ENCODE assay signal across 1 cellular context in the genomic region with DNA sequence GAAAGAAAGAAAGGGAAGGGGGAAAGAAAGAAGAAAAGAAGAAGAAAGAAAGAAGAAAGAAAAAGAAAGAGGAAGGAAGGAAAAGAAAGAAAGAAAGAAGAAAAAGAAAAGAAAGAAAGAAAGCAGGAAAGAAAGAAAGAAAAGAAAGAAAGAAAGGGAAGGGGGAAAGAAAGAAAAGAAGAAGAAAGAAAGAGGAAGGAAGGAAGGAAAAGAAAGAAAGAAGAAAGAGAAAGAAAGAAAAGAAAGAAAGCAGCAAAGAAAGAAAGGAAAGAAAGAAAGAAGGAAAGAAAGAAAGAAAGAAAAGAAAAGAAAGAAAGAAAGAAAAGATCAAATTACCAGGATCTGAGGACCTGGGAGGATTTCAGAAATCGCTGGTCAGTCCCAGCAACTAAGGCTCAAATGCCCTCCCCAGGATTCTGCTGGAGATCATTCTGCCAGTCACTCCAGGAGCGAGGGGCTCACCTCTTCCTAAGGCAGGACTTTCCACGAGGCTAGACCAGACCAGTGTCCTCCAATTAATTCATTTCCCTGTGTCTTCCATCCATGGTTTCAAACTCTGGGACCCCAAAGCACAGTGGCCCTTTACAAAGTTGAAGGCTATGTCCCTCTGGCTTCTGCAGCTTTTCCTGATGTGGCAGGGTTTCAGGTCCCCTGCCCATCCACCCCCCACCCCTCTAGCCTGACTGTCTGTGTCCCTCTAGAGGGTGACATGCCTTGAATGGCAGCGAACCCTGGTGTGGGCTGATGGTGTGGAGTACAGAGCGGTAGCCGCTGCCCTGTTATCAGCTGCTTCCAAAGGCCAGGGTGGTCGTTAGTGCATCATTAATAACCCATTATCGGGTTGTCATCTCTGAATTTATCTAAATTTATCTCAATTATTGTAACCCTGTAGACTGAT.
TF ChIP-seq lines count a peak whose summit lies in the region.

No MANE protein-coding gene starts in this region.

TF ChIP-seq in K562, 482 proteins besides CTCF, POLR2A, EP300 and RAD21 (continues in another document):
- TF ChIP-seq, protein P1, sequence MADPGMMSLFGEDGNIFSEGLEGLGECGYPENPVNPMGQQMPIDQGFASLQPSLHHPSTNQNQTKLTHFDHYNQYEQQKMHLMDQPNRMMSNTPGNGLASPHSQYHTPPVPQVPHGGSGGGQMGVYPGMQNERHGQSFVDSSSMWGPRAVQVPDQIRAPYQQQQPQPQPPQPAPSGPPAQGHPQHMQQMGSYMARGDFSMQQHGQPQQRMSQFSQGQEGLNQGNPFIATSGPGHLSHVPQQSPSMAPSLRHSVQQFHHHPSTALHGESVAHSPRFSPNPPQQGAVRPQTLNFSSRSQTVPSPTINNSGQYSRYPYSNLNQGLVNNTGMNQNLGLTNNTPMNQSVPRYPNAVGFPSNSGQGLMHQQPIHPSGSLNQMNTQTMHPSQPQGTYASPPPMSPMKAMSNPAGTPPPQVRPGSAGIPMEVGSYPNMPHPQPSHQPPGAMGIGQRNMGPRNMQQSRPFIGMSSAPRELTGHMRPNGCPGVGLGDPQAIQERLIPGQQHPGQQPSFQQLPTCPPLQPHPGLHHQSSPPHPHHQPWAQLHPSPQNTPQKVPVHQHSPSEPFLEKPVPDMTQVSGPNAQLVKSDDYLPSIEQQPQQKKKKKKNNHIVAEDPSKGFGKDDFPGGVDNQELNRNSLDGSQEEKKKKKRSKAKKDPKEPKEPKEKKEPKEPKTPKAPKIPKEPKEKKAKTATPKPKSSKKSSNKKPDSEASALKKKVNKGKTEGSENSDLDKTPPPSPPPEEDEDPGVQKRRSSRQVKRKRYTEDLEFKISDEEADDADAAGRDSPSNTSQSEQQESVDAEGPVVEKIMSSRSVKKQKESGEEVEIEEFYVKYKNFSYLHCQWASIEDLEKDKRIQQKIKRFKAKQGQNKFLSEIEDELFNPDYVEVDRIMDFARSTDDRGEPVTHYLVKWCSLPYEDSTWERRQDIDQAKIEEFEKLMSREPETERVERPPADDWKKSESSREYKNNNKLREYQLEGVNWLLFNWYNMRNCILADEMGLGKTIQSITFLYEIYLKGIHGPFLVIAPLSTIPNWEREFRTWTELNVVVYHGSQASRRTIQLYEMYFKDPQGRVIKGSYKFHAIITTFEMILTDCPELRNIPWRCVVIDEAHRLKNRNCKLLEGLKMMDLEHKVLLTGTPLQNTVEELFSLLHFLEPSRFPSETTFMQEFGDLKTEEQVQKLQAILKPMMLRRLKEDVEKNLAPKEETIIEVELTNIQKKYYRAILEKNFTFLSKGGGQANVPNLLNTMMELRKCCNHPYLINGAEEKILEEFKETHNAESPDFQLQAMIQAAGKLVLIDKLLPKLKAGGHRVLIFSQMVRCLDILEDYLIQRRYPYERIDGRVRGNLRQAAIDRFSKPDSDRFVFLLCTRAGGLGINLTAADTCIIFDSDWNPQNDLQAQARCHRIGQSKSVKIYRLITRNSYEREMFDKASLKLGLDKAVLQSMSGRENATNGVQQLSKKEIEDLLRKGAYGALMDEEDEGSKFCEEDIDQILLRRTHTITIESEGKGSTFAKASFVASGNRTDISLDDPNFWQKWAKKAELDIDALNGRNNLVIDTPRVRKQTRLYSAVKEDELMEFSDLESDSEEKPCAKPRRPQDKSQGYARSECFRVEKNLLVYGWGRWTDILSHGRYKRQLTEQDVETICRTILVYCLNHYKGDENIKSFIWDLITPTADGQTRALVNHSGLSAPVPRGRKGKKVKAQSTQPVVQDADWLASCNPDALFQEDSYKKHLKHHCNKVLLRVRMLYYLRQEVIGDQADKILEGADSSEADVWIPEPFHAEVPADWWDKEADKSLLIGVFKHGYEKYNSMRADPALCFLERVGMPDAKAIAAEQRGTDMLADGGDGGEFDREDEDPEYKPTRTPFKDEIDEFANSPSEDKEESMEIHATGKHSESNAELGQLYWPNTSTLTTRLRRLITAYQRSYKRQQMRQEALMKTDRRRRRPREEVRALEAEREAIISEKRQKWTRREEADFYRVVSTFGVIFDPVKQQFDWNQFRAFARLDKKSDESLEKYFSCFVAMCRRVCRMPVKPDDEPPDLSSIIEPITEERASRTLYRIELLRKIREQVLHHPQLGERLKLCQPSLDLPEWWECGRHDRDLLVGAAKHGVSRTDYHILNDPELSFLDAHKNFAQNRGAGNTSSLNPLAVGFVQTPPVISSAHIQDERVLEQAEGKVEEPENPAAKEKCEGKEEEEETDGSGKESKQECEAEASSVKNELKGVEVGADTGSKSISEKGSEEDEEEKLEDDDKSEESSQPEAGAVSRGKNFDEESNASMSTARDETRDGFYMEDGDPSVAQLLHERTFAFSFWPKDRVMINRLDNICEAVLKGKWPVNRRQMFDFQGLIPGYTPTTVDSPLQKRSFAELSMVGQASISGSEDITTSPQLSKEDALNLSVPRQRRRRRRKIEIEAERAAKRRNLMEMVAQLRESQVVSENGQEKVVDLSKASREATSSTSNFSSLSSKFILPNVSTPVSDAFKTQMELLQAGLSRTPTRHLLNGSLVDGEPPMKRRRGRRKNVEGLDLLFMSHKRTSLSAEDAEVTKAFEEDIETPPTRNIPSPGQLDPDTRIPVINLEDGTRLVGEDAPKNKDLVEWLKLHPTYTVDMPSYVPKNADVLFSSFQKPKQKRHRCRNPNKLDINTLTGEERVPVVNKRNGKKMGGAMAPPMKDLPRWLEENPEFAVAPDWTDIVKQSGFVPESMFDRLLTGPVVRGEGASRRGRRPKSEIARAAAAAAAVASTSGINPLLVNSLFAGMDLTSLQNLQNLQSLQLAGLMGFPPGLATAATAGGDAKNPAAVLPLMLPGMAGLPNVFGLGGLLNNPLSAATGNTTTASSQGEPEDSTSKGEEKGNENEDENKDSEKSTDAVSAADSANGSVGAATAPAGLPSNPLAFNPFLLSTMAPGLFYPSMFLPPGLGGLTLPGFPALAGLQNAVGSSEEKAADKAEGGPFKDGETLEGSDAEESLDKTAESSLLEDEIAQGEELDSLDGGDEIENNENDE (IDR thresholded peaks at IDR 0.05; ENCODE audit: low read depth, low read length) = no peak
- TF ChIP-seq, protein P2, sequence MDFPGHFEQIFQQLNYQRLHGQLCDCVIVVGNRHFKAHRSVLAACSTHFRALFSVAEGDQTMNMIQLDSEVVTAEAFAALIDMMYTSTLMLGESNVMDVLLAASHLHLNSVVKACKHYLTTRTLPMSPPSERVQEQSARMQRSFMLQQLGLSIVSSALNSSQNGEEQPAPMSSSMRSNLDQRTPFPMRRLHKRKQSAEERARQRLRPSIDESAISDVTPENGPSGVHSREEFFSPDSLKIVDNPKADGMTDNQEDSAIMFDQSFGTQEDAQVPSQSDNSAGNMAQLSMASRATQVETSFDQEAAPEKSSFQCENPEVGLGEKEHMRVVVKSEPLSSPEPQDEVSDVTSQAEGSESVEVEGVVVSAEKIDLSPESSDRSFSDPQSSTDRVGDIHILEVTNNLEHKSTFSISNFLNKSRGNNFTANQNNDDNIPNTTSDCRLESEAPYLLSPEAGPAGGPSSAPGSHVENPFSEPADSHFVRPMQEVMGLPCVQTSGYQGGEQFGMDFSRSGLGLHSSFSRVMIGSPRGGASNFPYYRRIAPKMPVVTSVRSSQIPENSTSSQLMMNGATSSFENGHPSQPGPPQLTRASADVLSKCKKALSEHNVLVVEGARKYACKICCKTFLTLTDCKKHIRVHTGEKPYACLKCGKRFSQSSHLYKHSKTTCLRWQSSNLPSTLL (IDR thresholded peaks at IDR 0.05) = peak; percentile 55; the same call in 1 of the 2 replicates
- TF ChIP-seq ZBTB2 (IDR thresholded peaks at IDR 0.05) = peak; percentile 87
- no peak for TF ChIP-seq CREB3L1 (IDR thresholded peaks at IDR 0.05; ENCODE audit: borderline replicate concordance, low read depth)
- no peak for TF ChIP-seq SIN3A (IDR thresholded peaks at IDR 0.05; ENCODE audit: borderline replicate concordance in 2 of 2, control insufficient read depth in 1 of 2, low read depth in 2 of 2, low read length in 2 of 2)
- TF ChIP-seq DNMT1 (IDR thresholded peaks at IDR 0.05) = no peak
- TF ChIP-seq, protein P3, sequence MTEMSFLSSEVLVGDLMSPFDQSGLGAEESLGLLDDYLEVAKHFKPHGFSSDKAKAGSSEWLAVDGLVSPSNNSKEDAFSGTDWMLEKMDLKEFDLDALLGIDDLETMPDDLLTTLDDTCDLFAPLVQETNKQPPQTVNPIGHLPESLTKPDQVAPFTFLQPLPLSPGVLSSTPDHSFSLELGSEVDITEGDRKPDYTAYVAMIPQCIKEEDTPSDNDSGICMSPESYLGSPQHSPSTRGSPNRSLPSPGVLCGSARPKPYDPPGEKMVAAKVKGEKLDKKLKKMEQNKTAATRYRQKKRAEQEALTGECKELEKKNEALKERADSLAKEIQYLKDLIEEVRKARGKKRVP (CRISPR knock-in tag; IDR thresholded peaks at IDR 0.05) = no peak
- no peak for TF ChIP-seq HCFC1 (IDR thresholded peaks at IDR 0.05; ENCODE audit: low read depth, low read length)
- TF ChIP-seq ESRRB (CRISPR knock-in tag; IDR thresholded peaks at IDR 0.05; ENCODE audit: borderline replicate concordance) = no peak
- TF ChIP-seq ZBTB43 (CRISPR knock-in tag; IDR thresholded peaks at IDR 0.05) = no peak
- TF ChIP-seq ZNF24 (IDR thresholded peaks at IDR 0.05) = no peak
- no peak for TF ChIP-seq YY1 (IDR thresholded peaks at IDR 0.05; ENCODE audit: borderline replicate concordance in 1 of 3, control insufficient read depth in 1 of 3, extremely low read depth in 1 of 3, insufficient read depth in 3 of 3, insufficient read length in 1 of 3, insufficient replicate concordance in 2 of 3, low read depth in 1 of 3, low read length in 2 of 3)
- 0 out of 2 replicates have a peak, but pooled peaks have one; percentile 66 for TF ChIP-seq HINFP (tag; conservative IDR thresholded peaks at IDR 0.05; ENCODE audit: low read depth)
- 0 out of 4 replicates have a peak, but pooled peaks of 1 of the 2 experiments have one; percentile 51 for TF ChIP-seq HDAC1 (IDR thresholded peaks at IDR 0.05)
- no peak for TF ChIP-seq ZNF75A (CRISPR knock-in tag; IDR thresholded peaks at IDR 0.05)
- TF ChIP-seq NBN (IDR thresholded peaks at IDR 0.05; ENCODE audit: low read depth) = peak; percentile 63; the same call in 1 of the 2 replicates
- no peak for TF ChIP-seq ESRRA (IDR thresholded peaks at IDR 0.05; ENCODE audit: borderline replicate concordance, low read depth)
- no peak for TF ChIP-seq FOXM1 (IDR thresholded peaks at IDR 0.05; ENCODE audit: low read depth)
- no peak for TF ChIP-seq FOXM1 (CRISPR knock-in tag; IDR thresholded peaks at IDR 0.05; ENCODE audit: low read depth)
- no peak for TF ChIP-seq NR3C1 (CRISPR knock-in tag; IDR thresholded peaks at IDR 0.05)
- no peak for TF ChIP-seq ZBED1 (IDR thresholded peaks at IDR 0.05)
- TF ChIP-seq DACH1 (IDR thresholded peaks at IDR 0.05; ENCODE audit: partially characterized antibody) = no peak
- no peak for TF ChIP-seq NCOA6 (IDR thresholded peaks at IDR 0.05)
- TF ChIP-seq NKRF (IDR thresholded peaks at IDR 0.05; ENCODE audit: borderline replicate concordance) = 0 out of 2 replicates have a peak, but pooled peaks have one; percentile 26
- TF ChIP-seq LARP7 (IDR thresholded peaks at IDR 0.05) = peak; percentile 90; the same call in 1 of the 2 replicates
- TF ChIP-seq THRAP3 (IDR thresholded peaks at IDR 0.05; ENCODE audit: borderline replicate concordance) = peak; percentile 71; the same call in 1 of the 2 replicates
- TF ChIP-seq ZNF274 (IDR thresholded peaks at IDR 0.05; ENCODE audit: borderline replicate concordance, low read depth, low read length) = no peak
- no peak for TF ChIP-seq ZNF140 (CRISPR knock-in tag; IDR thresholded peaks at IDR 0.05)
- TF ChIP-seq ZNF785 (CRISPR knock-in tag; IDR thresholded peaks at IDR 0.05) = no peak
